In genomic region chr5:445591-445990, GRCh38 we compare ENCODE assay signal across 16 cellular contexts. TPM values are rescaled to one million over a fixed set of nuclear protein-coding genes. Genes with fewer than 3 reads are reported as not detected.
DNase-seq lines count a peak whose midpoint lies in the region; ATAC-seq and TF ChIP-seq lines count a peak whose summit lies in the region.
"Had no signal": no experiment of that assay in that cellular context is flagged by ENCODE, and none has a peak within 500 bp of the region (broad histone marks: within the 10 kb centered on the region; RNA-seq: fewer than 3 reads in every experiment).

No MANE protein-coding gene starts in this region.

- H3K9me3 Mint-ChIP-seq in activated T-cell treated with anti-CD3 and anti-CD28 coated beads, Interleukin-2, amount 50 U/mL, for 24 hours, result peaks cover 4% of the 10 kb centered on the region
- no peaks in the 10 kb centered on the region for H3K9me3 Mint-ChIP-seq in CD8-positive, alpha-beta memory T cell
- peaks cover 6% of the 10 kb centered on the region for H3K9me3 Mint-ChIP-seq in activated T-helper 1 cell treated with anti-CD3 and anti-CD28 coated beads, Interleukin-12 subunit alpha, Interleukin-12 subunit beta, Interleukin-2, Interleukin-4 antibody, amounts not matched to agents 30 ng/mL and 10 ng/mL and 1 ng/mL, durations not matched to agents 14 hours and 24 hours and 36 hours

- intact Hi-C loops in activated T-helper 1 cell treated with anti-CD3 and anti-CD28 coated beads, Interleukin-12 subunit alpha, Interleukin-12 subunit beta, Interleukin-2, Interleukin-4 antibody, amounts not matched to agents 30 ng/mL and 10 ng/mL and 1 ng/mL, durations not matched to agents 14 hours and 24 hours and 36 hours (cut with micrococcal nuclease), result loop anchor here (10.0 kb wide), 1 partner anchor 169 kb away; the partner anchor contains the start of gene CEP72

- no peak overlapping the region for H3K4me3 ChIP-seq in CD8-positive, alpha-beta memory T cell (ENCODE audit: low read length)
- no peak overlapping the region for H3K4me3 ChIP-seq in neutrophil (ENCODE audit: low read depth in 1 of 2, low read length in 1 of 2)
- H3K4me3 ChIP-seq: ascending aorta, colonic mucosa had no signal

- peaks cover 25% of the 10 kb centered on the region for H3K4me1 ChIP-seq in CD8-positive, alpha-beta memory T cell (ENCODE audit: insufficient read depth, low read length)
- peaks cover 49% of the 10 kb centered on the region in 2 experiments for H3K4me1 ChIP-seq in neutrophil (ENCODE audit: control insufficient read depth in 1 of 2, insufficient read depth in 1 of 2, low read depth in 1 of 2, low read length in 1 of 2)
- H3K4me1 ChIP-seq: colonic mucosa had no signal

- peaks cover 72% of the 10 kb centered on the region for H3K36me3 Mint-ChIP-seq in activated T-cell treated with anti-CD3 and anti-CD28 coated beads, Interleukin-2, amount 50 U/mL, for 24 hours (ENCODE audit: low read depth)
- peaks cover 24 to 52% (median 26%) of the 10 kb centered on the region in 3 donors for H3K36me3 Mint-ChIP-seq in CD8-positive, alpha-beta memory T cell
- peaks cover 49% of the 10 kb centered on the region for H3K36me3 Mint-ChIP-seq in activated T-helper 1 cell treated with anti-CD3 and anti-CD28 coated beads, Interleukin-12 subunit alpha, Interleukin-12 subunit beta, Interleukin-2, Interleukin-4 antibody, amounts not matched to agents 30 ng/mL and 10 ng/mL and 1 ng/mL, durations not matched to agents 14 hours and 24 hours and 36 hours (ENCODE audit: low read depth)

- peak; percentile 15 for DNase-seq in activated T-cell treated with anti-CD3 and anti-CD28 coated beads, Interleukin-2, amount 50 U/mL, for 24 hours
- no peak for DNase-seq in activated T-cell treated with anti-CD3 and anti-CD28 coated beads, Interleukin-2, amount 50 U/mL, for 1 hour
- DNase-seq in CD8-positive, alpha-beta memory T cell, result peak in 1 of 5 donors; percentile 27
- DNase-seq in activated T-helper 1 cell treated with anti-CD3 and anti-CD28 coated beads, Interleukin-12 subunit alpha, Interleukin-12 subunit beta, Interleukin-2, Interleukin-4 antibody, amounts not matched to agents 30 ng/mL and 10 ng/mL and 1 ng/mL, durations not matched to agents 14 hours and 24 hours and 36 hours (ENCODE audit: low spot score), result no peak
- DNase-seq in inferior parietal cortex (ENCODE audit: extremely low spot score) (no peak), NCI-H187 (lab: John Stamatoyannopoulos, UW) (no peak)
- DNase-seq: activated T-cell treated with anti-CD3 and anti-CD28 coated beads, Interleukin-2, amount 50 U/mL, for 4 hours; colonic mucosa; COR-L47; foreskin melanocyte; NCI-H1417 treated with DMSO at 0.1 percent for 48 hours; NCI-H774 had no signal

- H3K27me3 Mint-ChIP-seq in activated T-cell treated with anti-CD3 and anti-CD28 coated beads, Interleukin-2, amount 50 U/mL, for 24 hours, result no peaks in the 10 kb centered on the region
- no peaks in the 10 kb centered on the region for H3K27me3 Mint-ChIP-seq in CD8-positive, alpha-beta memory T cell
- peaks cover 3% of the 10 kb centered on the region for H3K27me3 Mint-ChIP-seq in activated T-helper 1 cell treated with anti-CD3 and anti-CD28 coated beads, Interleukin-12 subunit alpha, Interleukin-12 subunit beta, Interleukin-2, Interleukin-4 antibody, amounts not matched to agents 30 ng/mL and 10 ng/mL and 1 ng/mL, durations not matched to agents 14 hours and 24 hours and 36 hours (ENCODE audit: insufficient read depth)

- CTCF ChIA-PET in CD8-positive, alpha-beta memory T cell (lab: Charles Lee), result interaction anchor here (1.3 to 4.2 kb wide), 4 partner anchors 8 to 21 kb away, joined by 3 to 15 read pairs (median 6); no protein-coding TSS in a partner anchor

- peak overlapping the region; percentile 3 for H3K27ac Mint-ChIP-seq in activated T-cell treated with anti-CD3 and anti-CD28 coated beads, Interleukin-2, amount 50 U/mL, for 24 hours
- H3K27ac Mint-ChIP-seq in CD8-positive, alpha-beta memory T cell, result peak overlapping the region in 6 of 8 donors; percentile 33 to 85 (median 60)
- H3K27ac Mint-ChIP-seq in activated T-helper 1 cell treated with anti-CD3 and anti-CD28 coated beads, Interleukin-12 subunit alpha, Interleukin-12 subunit beta, Interleukin-2, Interleukin-4 antibody, amounts not matched to agents 30 ng/mL and 10 ng/mL and 1 ng/mL, durations not matched to agents 14 hours and 24 hours and 36 hours, result no peak overlapping the region

- POLR2A ChIA-PET in CD8-positive, alpha-beta memory T cell (lab: Charles Lee), result no interaction called here

- peaks cover 32% of the 10 kb centered on the region for H3K36me3 ChIP-seq in CD8-positive, alpha-beta memory T cell (ENCODE audit: insufficient read depth, low read length)
- peaks cover 53% of the 10 kb centered on the region for H3K36me3 ChIP-seq in neutrophil

- no peaks in the 10 kb centered on the region for H3K9me3 ChIP-seq in CD8-positive, alpha-beta memory T cell (ENCODE audit: low read length)
- no peaks in the 10 kb centered on the region for H3K9me3 ChIP-seq in neutrophil
- H3K9me3 ChIP-seq: ascending aorta, colonic mucosa had no signal

- no peaks in the 10 kb centered on the region for H3K27me3 ChIP-seq in CD8-positive, alpha-beta memory T cell (ENCODE audit: insufficient read depth, low read length, poor library complexity, severe bottlenecking)
- H3K27me3 ChIP-seq in neutrophil, result peaks cover 3% of the 10 kb centered on the region
- H3K27me3 ChIP-seq: ascending aorta, colonic mucosa had no signal

- no peak overlapping the region for H3K27ac ChIP-seq in CD8-positive, alpha-beta memory T cell (ENCODE audit: low read depth, low read length)
- H3K27ac ChIP-seq in neutrophil, result peak overlapping the region; percentile 93
- H3K27ac ChIP-seq: ascending aorta, colonic mucosa, KMS-11 had no signal

- no peak overlapping the region for H3K4me3 Mint-ChIP-seq in activated T-cell treated with anti-CD3 and anti-CD28 coated beads, Interleukin-2, amount 50 U/mL, for 24 hours
- peak overlapping the region in 5 of 7 donors; percentile 45 to 88 (median 57) for H3K4me3 Mint-ChIP-seq in CD8-positive, alpha-beta memory T cell
- peak overlapping the region; percentile 5 for H3K4me3 Mint-ChIP-seq in activated T-helper 1 cell treated with anti-CD3 and anti-CD28 coated beads, Interleukin-12 subunit alpha, Interleukin-12 subunit beta, Interleukin-2, Interleukin-4 antibody, amounts not matched to agents 30 ng/mL and 10 ng/mL and 1 ng/mL, durations not matched to agents 14 hours and 24 hours and 36 hours

- ATAC-seq in GM21390 (IDR thresholded peaks at IDR 0.05; ENCODE audit: unreplicated experiment), result no peak
- ATAC-seq: activated T-cell treated with anti-CD3 and anti-CD28 coated beads, Interleukin-2, amount 50 U/mL, for 4 hours had no signal

- H3K4me1 Mint-ChIP-seq in activated T-cell treated with anti-CD3 and anti-CD28 coated beads, Interleukin-2, amount 50 U/mL, for 24 hours (ENCODE audit: low read depth), result peaks cover 61% of the 10 kb centered on the region
- peaks cover 40 to 70% (median 48%) of the 10 kb centered on the region in 3 donors for H3K4me1 Mint-ChIP-seq in CD8-positive, alpha-beta memory T cell
- H3K4me1 Mint-ChIP-seq in activated T-helper 1 cell treated with anti-CD3 and anti-CD28 coated beads, Interleukin-12 subunit alpha, Interleukin-12 subunit beta, Interleukin-2, Interleukin-4 antibody, amounts not matched to agents 30 ng/mL and 10 ng/mL and 1 ng/mL, durations not matched to agents 14 hours and 24 hours and 36 hours (ENCODE audit: low read depth), result peaks cover 36% of the 10 kb centered on the region

- TF ChIP-seq CTCF in neutrophil (IDR thresholded peaks at IDR 0.05), result no peak

RNA-seq across cellular contexts. Expression of gene EXOC3, which starts 2.6 kb away (rescaled TPM):
- 10 to 100 TPM; 50.2 to 52.4 TPM for total RNA-seq in CD8-positive, alpha-beta memory T cell
- polyA plus RNA-seq in CD8-positive, alpha-beta memory T cell, result 42.9 TPM
- 59.6 and 62.0 TPM in 2 replicates for total RNA-seq in activated T-helper 1 cell treated with anti-CD3 and anti-CD28 coated beads, Interleukin-12 subunit alpha, Interleukin-12 subunit beta, Interleukin-2, Interleukin-4 antibody, amounts not matched to agents 30 ng/mL and 10 ng/mL and 1 ng/mL, durations not matched to agents 14 hours and 24 hours and 36 hours
